ENCODE assay signal across 1 cellular context in the genomic region with DNA sequence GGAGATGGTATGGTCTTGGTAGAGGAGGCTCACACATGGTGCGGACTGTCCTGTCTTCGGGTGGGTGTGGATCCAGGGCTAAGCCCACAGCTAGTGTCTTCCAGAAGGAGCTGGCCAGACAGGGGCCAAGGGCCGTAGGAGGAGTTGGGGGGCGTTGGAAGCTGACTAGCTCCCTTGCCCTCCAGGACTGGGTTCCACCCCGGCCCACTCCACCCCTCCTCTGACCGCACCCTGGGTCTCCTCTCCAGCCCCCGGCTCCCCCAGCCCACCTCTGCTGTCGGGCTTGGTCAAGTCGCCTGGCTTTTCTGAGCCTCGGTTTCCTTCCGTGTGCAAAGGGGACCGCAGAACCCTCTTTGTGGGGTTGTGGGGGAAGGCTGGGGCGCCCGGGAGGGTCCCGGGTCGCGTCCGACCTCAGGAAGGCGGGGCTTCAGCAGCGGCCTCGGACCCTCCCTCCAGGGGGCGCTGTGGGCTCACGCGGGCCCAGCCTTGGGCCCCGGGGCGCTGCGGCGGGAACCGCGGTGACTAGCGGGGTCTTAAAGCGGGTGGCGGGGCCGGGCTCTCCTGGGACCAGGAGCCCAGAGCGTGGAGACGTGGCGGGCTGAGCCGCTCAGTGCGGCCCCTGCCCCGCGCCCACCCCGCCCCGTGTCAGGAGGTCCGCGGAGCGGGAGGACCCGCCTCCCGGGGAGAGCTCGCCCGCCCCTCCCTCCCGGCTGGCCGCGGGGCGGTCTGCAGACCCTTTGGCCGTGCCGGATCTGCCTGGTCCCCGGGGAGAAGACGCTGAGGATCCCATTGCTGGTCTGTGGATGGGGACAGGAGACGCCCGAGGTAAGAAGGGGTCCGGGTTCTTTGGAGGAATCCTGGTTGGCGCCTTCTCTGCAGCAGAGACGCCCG.
TF ChIP-seq lines count a peak whose summit lies in the region.

No MANE protein-coding gene starts in this region.

TF ChIP-seq in WTC11, 78 proteins besides CTCF, POLR2A, EP300 and RAD21 (continued from another document):
- TF ChIP-seq, protein P1, sequence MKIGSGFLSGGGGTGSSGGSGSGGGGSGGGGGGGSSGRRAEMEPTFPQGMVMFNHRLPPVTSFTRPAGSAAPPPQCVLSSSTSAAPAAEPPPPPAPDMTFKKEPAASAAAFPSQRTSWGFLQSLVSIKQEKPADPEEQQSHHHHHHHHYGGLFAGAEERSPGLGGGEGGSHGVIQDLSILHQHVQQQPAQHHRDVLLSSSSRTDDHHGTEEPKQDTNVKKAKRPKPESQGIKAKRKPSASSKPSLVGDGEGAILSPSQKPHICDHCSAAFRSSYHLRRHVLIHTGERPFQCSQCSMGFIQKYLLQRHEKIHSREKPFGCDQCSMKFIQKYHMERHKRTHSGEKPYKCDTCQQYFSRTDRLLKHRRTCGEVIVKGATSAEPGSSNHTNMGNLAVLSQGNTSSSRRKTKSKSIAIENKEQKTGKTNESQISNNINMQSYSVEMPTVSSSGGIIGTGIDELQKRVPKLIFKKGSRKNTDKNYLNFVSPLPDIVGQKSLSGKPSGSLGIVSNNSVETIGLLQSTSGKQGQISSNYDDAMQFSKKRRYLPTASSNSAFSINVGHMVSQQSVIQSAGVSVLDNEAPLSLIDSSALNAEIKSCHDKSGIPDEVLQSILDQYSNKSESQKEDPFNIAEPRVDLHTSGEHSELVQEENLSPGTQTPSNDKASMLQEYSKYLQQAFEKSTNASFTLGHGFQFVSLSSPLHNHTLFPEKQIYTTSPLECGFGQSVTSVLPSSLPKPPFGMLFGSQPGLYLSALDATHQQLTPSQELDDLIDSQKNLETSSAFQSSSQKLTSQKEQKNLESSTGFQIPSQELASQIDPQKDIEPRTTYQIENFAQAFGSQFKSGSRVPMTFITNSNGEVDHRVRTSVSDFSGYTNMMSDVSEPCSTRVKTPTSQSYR (CRISPR knock-in tag; IDR thresholded peaks at IDR 0.05) = no peak
- TF ChIP-seq ZNF138 (CRISPR knock-in tag; conservative IDR thresholded peaks at IDR 0.05) (no peak), MXD4 (CRISPR knock-in tag; IDR thresholded peaks at IDR 0.05; ENCODE audit: borderline replicate concordance) (no peak), FOXK1 (CRISPR knock-in tag; IDR thresholded peaks at IDR 0.05) (no peak), TEAD1 (CRISPR knock-in tag; IDR thresholded peaks at IDR 0.05) (no peak)
- TF ChIP-seq, protein P2, sequence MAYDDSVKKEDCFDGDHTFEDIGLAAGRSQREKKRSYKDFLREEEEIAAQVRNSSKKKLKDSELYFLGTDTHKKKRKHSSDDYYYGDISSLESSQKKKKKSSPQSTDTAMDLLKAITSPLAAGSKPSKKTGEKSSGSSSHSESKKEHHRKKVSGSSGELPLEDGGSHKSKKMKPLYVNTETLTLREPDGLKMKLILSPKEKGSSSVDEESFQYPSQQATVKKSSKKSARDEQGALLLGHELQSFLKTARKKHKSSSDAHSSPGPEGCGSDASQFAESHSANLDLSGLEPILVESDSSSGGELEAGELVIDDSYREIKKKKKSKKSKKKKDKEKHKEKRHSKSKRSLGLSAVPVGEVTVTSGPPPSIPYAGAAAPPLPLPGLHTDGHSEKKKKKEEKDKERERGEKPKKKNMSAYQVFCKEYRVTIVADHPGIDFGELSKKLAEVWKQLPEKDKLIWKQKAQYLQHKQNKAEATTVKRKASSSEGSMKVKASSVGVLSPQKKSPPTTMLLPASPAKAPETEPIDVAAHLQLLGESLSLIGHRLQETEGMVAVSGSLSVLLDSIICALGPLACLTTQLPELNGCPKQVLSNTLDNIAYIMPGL (CRISPR knock-in tag; IDR thresholded peaks at IDR 0.05) = peak; percentile 91
- TF ChIP-seq, protein P3, sequence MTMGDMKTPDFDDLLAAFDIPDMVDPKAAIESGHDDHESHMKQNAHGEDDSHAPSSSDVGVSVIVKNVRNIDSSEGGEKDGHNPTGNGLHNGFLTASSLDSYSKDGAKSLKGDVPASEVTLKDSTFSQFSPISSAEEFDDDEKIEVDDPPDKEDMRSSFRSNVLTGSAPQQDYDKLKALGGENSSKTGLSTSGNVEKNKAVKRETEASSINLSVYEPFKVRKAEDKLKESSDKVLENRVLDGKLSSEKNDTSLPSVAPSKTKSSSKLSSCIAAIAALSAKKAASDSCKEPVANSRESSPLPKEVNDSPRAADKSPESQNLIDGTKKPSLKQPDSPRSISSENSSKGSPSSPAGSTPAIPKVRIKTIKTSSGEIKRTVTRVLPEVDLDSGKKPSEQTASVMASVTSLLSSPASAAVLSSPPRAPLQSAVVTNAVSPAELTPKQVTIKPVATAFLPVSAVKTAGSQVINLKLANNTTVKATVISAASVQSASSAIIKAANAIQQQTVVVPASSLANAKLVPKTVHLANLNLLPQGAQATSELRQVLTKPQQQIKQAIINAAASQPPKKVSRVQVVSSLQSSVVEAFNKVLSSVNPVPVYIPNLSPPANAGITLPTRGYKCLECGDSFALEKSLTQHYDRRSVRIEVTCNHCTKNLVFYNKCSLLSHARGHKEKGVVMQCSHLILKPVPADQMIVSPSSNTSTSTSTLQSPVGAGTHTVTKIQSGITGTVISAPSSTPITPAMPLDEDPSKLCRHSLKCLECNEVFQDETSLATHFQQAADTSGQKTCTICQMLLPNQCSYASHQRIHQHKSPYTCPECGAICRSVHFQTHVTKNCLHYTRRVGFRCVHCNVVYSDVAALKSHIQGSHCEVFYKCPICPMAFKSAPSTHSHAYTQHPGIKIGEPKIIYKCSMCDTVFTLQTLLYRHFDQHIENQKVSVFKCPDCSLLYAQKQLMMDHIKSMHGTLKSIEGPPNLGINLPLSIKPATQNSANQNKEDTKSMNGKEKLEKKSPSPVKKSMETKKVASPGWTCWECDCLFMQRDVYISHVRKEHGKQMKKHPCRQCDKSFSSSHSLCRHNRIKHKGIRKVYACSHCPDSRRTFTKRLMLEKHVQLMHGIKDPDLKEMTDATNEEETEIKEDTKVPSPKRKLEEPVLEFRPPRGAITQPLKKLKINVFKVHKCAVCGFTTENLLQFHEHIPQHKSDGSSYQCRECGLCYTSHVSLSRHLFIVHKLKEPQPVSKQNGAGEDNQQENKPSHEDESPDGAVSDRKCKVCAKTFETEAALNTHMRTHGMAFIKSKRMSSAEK (CRISPR knock-in tag; IDR thresholded peaks at IDR 0.05; ENCODE audit: borderline replicate concordance) = no peak
- TF ChIP-seq, protein P4, sequence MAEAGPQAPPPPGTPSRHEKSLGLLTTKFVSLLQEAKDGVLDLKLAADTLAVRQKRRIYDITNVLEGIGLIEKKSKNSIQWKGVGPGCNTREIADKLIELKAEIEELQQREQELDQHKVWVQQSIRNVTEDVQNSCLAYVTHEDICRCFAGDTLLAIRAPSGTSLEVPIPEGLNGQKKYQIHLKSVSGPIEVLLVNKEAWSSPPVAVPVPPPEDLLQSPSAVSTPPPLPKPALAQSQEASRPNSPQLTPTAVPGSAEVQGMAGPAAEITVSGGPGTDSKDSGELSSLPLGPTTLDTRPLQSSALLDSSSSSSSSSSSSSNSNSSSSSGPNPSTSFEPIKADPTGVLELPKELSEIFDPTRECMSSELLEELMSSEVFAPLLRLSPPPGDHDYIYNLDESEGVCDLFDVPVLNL (CRISPR knock-in tag; IDR thresholded peaks at IDR 0.05; ENCODE audit: borderline replicate concordance, low read depth) = no peak
- TF ChIP-seq, protein P5, sequence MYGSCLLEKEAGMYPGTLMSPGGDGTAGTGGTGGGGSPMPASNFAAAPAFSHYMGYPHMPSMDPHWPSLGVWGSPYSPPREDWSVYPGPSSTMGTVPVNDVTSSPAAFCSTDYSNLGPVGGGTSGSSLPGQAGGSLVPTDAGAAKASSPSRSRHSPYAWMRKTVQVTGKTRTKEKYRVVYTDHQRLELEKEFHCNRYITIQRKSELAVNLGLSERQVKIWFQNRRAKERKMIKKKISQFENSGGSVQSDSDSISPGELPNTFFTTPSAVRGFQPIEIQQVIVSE (CRISPR knock-in tag; IDR thresholded peaks at IDR 0.05; ENCODE audit: borderline replicate concordance) = no peak
- TF ChIP-seq, protein P6, sequence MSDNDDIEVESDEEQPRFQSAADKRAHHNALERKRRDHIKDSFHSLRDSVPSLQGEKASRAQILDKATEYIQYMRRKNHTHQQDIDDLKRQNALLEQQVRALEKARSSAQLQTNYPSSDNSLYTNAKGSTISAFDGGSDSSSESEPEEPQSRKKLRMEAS (CRISPR knock-in tag; IDR thresholded peaks at IDR 0.05) = peak; percentile 42; the same call in 1 of the 2 replicates
- TF ChIP-seq, protein P7, sequence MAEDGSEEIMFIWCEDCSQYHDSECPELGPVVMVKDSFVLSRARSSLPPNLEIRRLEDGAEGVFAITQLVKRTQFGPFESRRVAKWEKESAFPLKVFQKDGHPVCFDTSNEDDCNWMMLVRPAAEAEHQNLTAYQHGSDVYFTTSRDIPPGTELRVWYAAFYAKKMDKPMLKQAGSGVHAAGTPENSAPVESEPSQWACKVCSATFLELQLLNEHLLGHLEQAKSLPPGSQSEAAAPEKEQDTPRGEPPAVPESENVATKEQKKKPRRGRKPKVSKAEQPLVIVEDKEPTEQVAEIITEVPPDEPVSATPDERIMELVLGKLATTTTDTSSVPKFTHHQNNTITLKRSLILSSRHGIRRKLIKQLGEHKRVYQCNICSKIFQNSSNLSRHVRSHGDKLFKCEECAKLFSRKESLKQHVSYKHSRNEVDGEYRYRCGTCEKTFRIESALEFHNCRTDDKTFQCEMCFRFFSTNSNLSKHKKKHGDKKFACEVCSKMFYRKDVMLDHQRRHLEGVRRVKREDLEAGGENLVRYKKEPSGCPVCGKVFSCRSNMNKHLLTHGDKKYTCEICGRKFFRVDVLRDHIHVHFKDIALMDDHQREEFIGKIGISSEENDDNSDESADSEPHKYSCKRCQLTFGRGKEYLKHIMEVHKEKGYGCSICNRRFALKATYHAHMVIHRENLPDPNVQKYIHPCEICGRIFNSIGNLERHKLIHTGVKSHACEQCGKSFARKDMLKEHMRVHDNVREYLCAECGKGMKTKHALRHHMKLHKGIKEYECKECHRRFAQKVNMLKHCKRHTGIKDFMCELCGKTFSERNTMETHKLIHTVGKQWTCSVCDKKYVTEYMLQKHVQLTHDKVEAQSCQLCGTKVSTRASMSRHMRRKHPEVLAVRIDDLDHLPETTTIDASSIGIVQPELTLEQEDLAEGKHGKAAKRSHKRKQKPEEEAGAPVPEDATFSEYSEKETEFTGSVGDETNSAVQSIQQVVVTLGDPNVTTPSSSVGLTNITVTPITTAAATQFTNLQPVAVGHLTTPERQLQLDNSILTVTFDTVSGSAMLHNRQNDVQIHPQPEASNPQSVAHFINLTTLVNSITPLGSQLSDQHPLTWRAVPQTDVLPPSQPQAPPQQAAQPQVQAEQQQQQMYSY (CRISPR knock-in tag; IDR thresholded peaks at IDR 0.05) = no peak
TF ChIP-seq in WTC11: peak in this region for 5.
